In genomic region chr17:40915721-40916256, GRCh38 we compare ENCODE assay signal across 13 cellular contexts. TPM values are rescaled to one million over a fixed set of nuclear protein-coding genes. Genes with fewer than 3 reads are reported as not detected.
DNase-seq lines count a peak whose midpoint lies in the region; ATAC-seq, FAIRE-seq and TF ChIP-seq lines count a peak whose summit lies in the region.
"Had no signal": no experiment of that assay in that cellular context is flagged by ENCODE, and none has a peak within 500 bp of the region (broad histone marks: within the 10 kb centered on the region; RNA-seq: fewer than 3 reads in every experiment).

No MANE protein-coding gene starts in this region.

- POLR2A ChIA-PET in HepG2 (lab: Yijun Ruan, JAX) (interaction anchor here (0.6 to 2.5 kb wide), 6 partner anchors 14 to 143 kb away, joined by 3 to 18 read pairs (median 5); no protein-coding TSS in a partner anchor), RWPE1 (lab: Yijun Ruan, JAX; ENCODE audit: low non-redundant PET) (no interaction called here)

- peaks cover 22% of the 10 kb centered on the region for H3K4me1 ChIP-seq in HepG2 (ENCODE audit: insufficient read depth, low read length)
- H3K4me1 ChIP-seq in right lobe of liver: no peaks in the 10 kb centered on the region
- H3K4me1 ChIP-seq in foreskin keratinocyte: peaks cover 39% of the 10 kb centered on the region
- H3K4me1 ChIP-seq in Karpas-422 (ENCODE audit: low read length): no peaks in the 10 kb centered on the region
- no peaks in the 10 kb centered on the region for H3K4me1 ChIP-seq in right atrium auricular region

- 77% methylated on average over 2 of the region's 2 CpGs for WGBS in HepG2 (ENCODE audit: low lambda C conversion rate)
- 54% methylated on average over 2 of the region's 2 CpGs for WGBS in right lobe of liver (ENCODE audit: insufficient coverage, low coverage, low lambda C conversion rate, missing lambda C conversion rate)

- H3K27me3 ChIP-seq in HepG2 (ENCODE audit: control insufficient read depth in 1 of 2, insufficient read depth in 2 of 2, low read length in 2 of 2) (no peaks in the 10 kb centered on the region), right lobe of liver (no peaks in the 10 kb centered on the region), foreskin keratinocyte (no peaks in the 10 kb centered on the region), Karpas-422 (ENCODE audit: low read length) (no peaks in the 10 kb centered on the region), right atrium auricular region (no peaks in the 10 kb centered on the region)

- H3K27ac ChIP-seq in HepG2 (ENCODE audit: extremely low read length, insufficient read depth, low read length): peak overlapping the region; percentile 56
- no peak overlapping the region for H3K27ac ChIP-seq in right lobe of liver
- no peak overlapping the region; the same call in 1 of the 2 replicates for H3K27ac ChIP-seq in RWPE1
- peak overlapping the region; percentile 93 for H3K27ac ChIP-seq in foreskin keratinocyte
- no peak overlapping the region for H3K27ac ChIP-seq in Karpas-422 (ENCODE audit: low read length)
- H3K27ac ChIP-seq in right atrium auricular region: no peak overlapping the region

- ATAC-seq in HepG2: no peak; the same call in 2 of the 3 replicates
- ATAC-seq in right lobe of liver: no peak
- ATAC-seq in foreskin keratinocyte: peak; percentile 33
- no peak for ATAC-seq in GM19467 (IDR thresholded peaks at IDR 0.05; ENCODE audit: unreplicated experiment)

- no peak for TF ChIP-seq CTCF in HepG2 (CRISPR knock-in tag; IDR thresholded peaks at IDR 0.05)
- no peak for TF ChIP-seq CTCF in right lobe of liver (IDR thresholded peaks at IDR 0.05)
- TF ChIP-seq CTCF in RWPE1 (conservative IDR thresholded peaks at IDR 0.05; ENCODE audit: low read depth): no peak
- TF ChIP-seq CTCF in foreskin keratinocyte (conservative IDR thresholded peaks at IDR 0.05): no peak
- no peak for TF ChIP-seq CTCF in right atrium auricular region (IDR thresholded peaks at IDR 0.05)

- intact Hi-C loops in HepG2 (cut with micrococcal nuclease; ENCODE audit: unreplicated experiment): loop anchor here (1.0 kb wide), 1 partner anchor 41 kb away; no protein-coding TSS in a partner anchor
- intact Hi-C loops in right lobe of liver (cut with DNase I): loop anchor here in 1 of 2 donors (10.0 kb wide), 1 partner anchor 739 kb away; no protein-coding TSS in a partner anchor

- H3K36me3 ChIP-seq in HepG2 (replicated peaks in 1 of 2; ENCODE audit: control insufficient read depth in 1 of 2, insufficient read depth in 2 of 2, low read length in 2 of 2) (no peaks in the 10 kb centered on the region), right lobe of liver (no peaks in the 10 kb centered on the region), Karpas-422 (ENCODE audit: insufficient read depth, low read length) (no peaks in the 10 kb centered on the region), right atrium auricular region (no peaks in the 10 kb centered on the region)

- DNase-seq in HepG2 (ENCODE audit: low spot score): no peak
- no peak for DNase-seq in right lobe of liver
- DNase-seq in RWPE1 (ENCODE audit: low spot score): peak; percentile 26
- DNase-seq in foreskin keratinocyte: peak; percentile 80 to 85
- no peak for DNase-seq in DMS153 treated with DMSO at 0.1 percent for 48 hours (lab: John Stamatoyannopoulos, UW; ENCODE audit: unreplicated experiment)
- no peak for DNase-seq in Karpas-422
- no peak for DNase-seq in right atrium auricular region (ENCODE audit: low spot score)
- DNase-seq: activated T-cell treated with anti-CD3 and anti-CD28 coated beads for 4 hours, immature natural killer cell, NCI-H2171 treated with DMSO at 0.1 percent for 48 hours had no signal

- TF ChIP-seq POLR2A in HepG2 (IDR thresholded peaks at IDR 0.05; ENCODE audit: insufficient read depth in 1 of 2, low read depth in 2 of 2, low read length in 2 of 2) (no peak), right lobe of liver (IDR thresholded peaks at IDR 0.05) (no peak)

- no peak overlapping the region; the same call in 1 of the 2 replicates for H3K9ac ChIP-seq in HepG2 (ENCODE audit: insufficient read depth, low read depth, low read length)
- no peak overlapping the region for H3K9ac ChIP-seq in Karpas-422 (ENCODE audit: low read length)

- H3K4me3 ChIP-seq in HepG2 (replicated peaks in 1 of 3; ENCODE audit: insufficient read depth in 1 of 3, low read depth in 2 of 3, low read length in 3 of 3): no peak overlapping the region
- no peak overlapping the region for H3K4me3 ChIP-seq in right lobe of liver
- no peak overlapping the region for H3K4me3 ChIP-seq in Karpas-422 (ENCODE audit: low read length)
- H3K4me3 ChIP-seq in right atrium auricular region: no peak overlapping the region

- TF ChIP-seq RAD21 in HepG2 (CRISPR knock-in tag; IDR thresholded peaks at IDR 0.05): no peak

- no peaks in the 10 kb centered on the region for H3K9me3 ChIP-seq in HepG2 (ENCODE audit: low read length)
- H3K9me3 ChIP-seq in right lobe of liver: no peaks in the 10 kb centered on the region
- H3K9me3 ChIP-seq in Karpas-422 (ENCODE audit: low read length): no peaks in the 10 kb centered on the region
- no peaks in the 10 kb centered on the region for H3K9me3 ChIP-seq in right atrium auricular region

- in situ Hi-C loops in HepG2 (cut with HindIII; ENCODE audit: extremely low pct_ligation_motif_present, low pct_unique_long_range_greater_than_20kb): no loop called here

- H2AFZ ChIP-seq in HepG2 (ENCODE audit: low read length) (no peak overlapping the region), Karpas-422 (ENCODE audit: low read length) (no peak overlapping the region)

- no TSS peak for BruUV-seq in HepG2 (replicated peaks; lab: Mats Ljungman, UMichigan)

- TF ChIP-seq EP300 in HepG2 (IDR thresholded peaks at IDR 0.05; ENCODE audit: low read depth in 2 of 2, low read length in 2 of 2): no peak
- no peak for TF ChIP-seq EP300 in HepG2 (CRISPR knock-in tag; IDR thresholded peaks at IDR 0.05; ENCODE audit: borderline replicate concordance)

- H4K20me1 ChIP-seq in HepG2 (ENCODE audit: insufficient read depth, low read length) (no peaks in the 10 kb centered on the region), Karpas-422 (ENCODE audit: insufficient read depth, low read depth, low read length) (no peaks in the 10 kb centered on the region)

- FAIRE-seq in HepG2 (lab: Jason Lieb, UNC): no peak

- H3K4me2 ChIP-seq in HepG2 (ENCODE audit: low read depth, low read length) (no peak overlapping the region; the same call in 1 of the 2 replicates), Karpas-422 (ENCODE audit: low read depth, low read length, poor library complexity, severe bottlenecking) (no peak overlapping the region)

- no peaks in the 10 kb centered on the region for H3K9me2 ChIP-seq in Karpas-422 (replicated peaks; ENCODE audit: insufficient read depth, low read length)

- CTCF ChIA-PET in HepG2 (lab: Yijun Ruan, JAX; ENCODE audit: low intra/inter-chr PET ratio, low total read pairs) (no interaction called here), RWPE1 (lab: Yijun Ruan, JAX) (no interaction called here)

- H3K79me2 ChIP-seq in HepG2 (ENCODE audit: insufficient read depth, low read length): no peaks in the 10 kb centered on the region
- H3K79me2 ChIP-seq in Karpas-422 (ENCODE audit: low read length): no peaks in the 10 kb centered on the region

RNA-seq across cellular contexts. Expression of gene KRT23, which starts 21.7 kb away (rescaled TPM):
- total RNA-seq in HepG2 (2016; rRNA removed; fragmentation: Illumina TruSeq; extraction: Trizol) (24.7 and 32.9 TPM in 2 replicates), right lobe of liver (10 to 100 TPM in 2 of 6 experiments, 1 to 10 TPM in 1, under 1 TPM in 1, not detected in 2; 0.49 to 17.6 (median 10.0) TPM), foreskin keratinocyte (0.71 and 1.1 TPM in 2 replicates), right atrium auricular region (not detected)
- 14.1 and 15.3 TPM in 2 replicates for total RNA-seq in HepG2 (2016; cell fraction: cytosol; rRNA removed; fragmentation: Illumina TruSeq; extraction: Trizol; ENCODE audit: low read depth)
- 23.3 and 28.9 TPM in 2 replicates for total RNA-seq in HepG2 (2016; cell fraction: insoluble cytoplasmic fraction; rRNA removed; fragmentation: Illumina TruSeq; extraction: Trizol)
- 18.4 and 19.9 TPM in 2 replicates for total RNA-seq in HepG2 (2016; cell fraction: membrane; rRNA removed; fragmentation: Illumina TruSeq; extraction: Trizol)
- 14.3 and 15.5 TPM in 2 replicates for total RNA-seq in HepG2 (2016; cell fraction: nucleus; rRNA removed; fragmentation: Illumina TruSeq; extraction: Trizol)
- polyA plus RNA-seq in HepG2 (2011; rRNA removed) (48.4 and 51.1 TPM in 2 replicates), foreskin keratinocyte (0.38 and 0.75 TPM in 2 replicates)
- polyA plus RNA-seq in HepG2 (2011; cell fraction: cytosol; rRNA removed): 50.5 and 56.8 TPM in 2 replicates
- 21.1 and 23.4 TPM in 2 replicates for polyA plus RNA-seq in HepG2 (2011; cell fraction: nucleus; rRNA removed)
- polyA plus RNA-seq in HepG2 (2012): 8.4 and 9.9 TPM in 2 replicates
- polyA plus RNA-seq in HepG2 (2016; cell fraction: cytosol; fragmentation: Illumina TruSeq; extraction: Trizol; ENCODE audit: low read depth): 11.1 and 15.1 TPM in 2 replicates
- 32.4 and 32.9 TPM in 2 replicates for polyA plus RNA-seq in HepG2 (2016; cell fraction: insoluble cytoplasmic fraction; fragmentation: Illumina TruSeq; extraction: Trizol; ENCODE audit: low read depth)
- polyA plus RNA-seq in HepG2 (2016; cell fraction: membrane; fragmentation: Illumina TruSeq; extraction: Trizol; ENCODE audit: low read depth): 15.7 and 15.9 TPM in 2 replicates
- polyA plus RNA-seq in HepG2 (2016; cell fraction: nucleus; fragmentation: Illumina TruSeq; extraction: Trizol; ENCODE audit: insufficient read depth, low read depth): 15.6 and 16.4 TPM in 2 replicates
- polyA minus RNA-seq in HepG2 (2011; rRNA and poly(A)+ RNA removed; ENCODE audit: low replicate concordance): 31.9 TPM in 1 of 2 replicates, not detected in the other
- 30.6 and 34.0 TPM in 2 replicates for polyA minus RNA-seq in HepG2 (2011; cell fraction: cytosol; rRNA and poly(A)+ RNA removed)
- 45.1 and 60.5 TPM in 2 replicates for polyA minus RNA-seq in HepG2 (2011; cell fraction: nucleus; rRNA and poly(A)+ RNA removed)
- total RNA-seq in Karpas-422 (2014; rRNA removed; shearing (Covaris generic); ENCODE audit: low replicate concordance): not detected in 2 replicates
- total RNA-seq: A673, pulmonary artery endothelial cell had no signal
- polyA plus RNA-seq: immature natural killer cell had no signal

RNA-seq across cellular contexts. Expression of gene KRT20, which starts 30.7 kb away (rescaled TPM):
- 0.13 and 0.14 TPM in 2 replicates for total RNA-seq in HepG2 (2016; rRNA removed; fragmentation: Illumina TruSeq; extraction: Trizol)
- not detected in 2 replicates for total RNA-seq in HepG2 (2016; cell fraction: cytosol; rRNA removed; fragmentation: Illumina TruSeq; extraction: Trizol; ENCODE audit: low read depth)
- 0.31 and 0.32 TPM in 2 replicates for total RNA-seq in HepG2 (2016; cell fraction: insoluble cytoplasmic fraction; rRNA removed; fragmentation: Illumina TruSeq; extraction: Trizol)
- total RNA-seq in HepG2 (2016; cell fraction: membrane; rRNA removed; fragmentation: Illumina TruSeq; extraction: Trizol): 0.12 TPM in 1 of 2 replicates, not detected in the other
- not detected in 2 replicates for total RNA-seq in HepG2 (2016; cell fraction: nucleus; rRNA removed; fragmentation: Illumina TruSeq; extraction: Trizol)
- 0.20 and 1.0 TPM in 2 replicates for polyA plus RNA-seq in HepG2 (2011; rRNA removed)
- polyA plus RNA-seq in HepG2 (2011; cell fraction: cytosol; rRNA removed): 0.17 and 0.65 TPM in 2 replicates
- polyA plus RNA-seq in HepG2 (2011; cell fraction: nucleus; rRNA removed): 0.26 and 0.40 TPM in 2 replicates
- polyA plus RNA-seq in HepG2 (2012): 0.47 and 0.69 TPM in 2 replicates
- 0.06 and 0.15 TPM in 2 replicates for polyA plus RNA-seq in HepG2 (2016; cell fraction: cytosol; fragmentation: Illumina TruSeq; extraction: Trizol; ENCODE audit: low read depth)
- 0.31 and 0.36 TPM in 2 replicates for polyA plus RNA-seq in HepG2 (2016; cell fraction: insoluble cytoplasmic fraction; fragmentation: Illumina TruSeq; extraction: Trizol; ENCODE audit: low read depth)
- polyA plus RNA-seq in HepG2 (2016; cell fraction: membrane; fragmentation: Illumina TruSeq; extraction: Trizol; ENCODE audit: low read depth): 0.12 TPM in 1 of 2 replicates, not detected in the other
- 0.27 TPM in 1 of 2 replicates, not detected in the other for polyA plus RNA-seq in HepG2 (2016; cell fraction: nucleus; fragmentation: Illumina TruSeq; extraction: Trizol; ENCODE audit: insufficient read depth, low read depth)
- 0.19 TPM in 1 of 2 replicates, not detected in the other for polyA minus RNA-seq in HepG2 (2011; rRNA and poly(A)+ RNA removed; ENCODE audit: low replicate concordance)
- polyA minus RNA-seq in HepG2 (2011; cell fraction: cytosol; rRNA and poly(A)+ RNA removed): 0.89 TPM in 1 of 2 replicates, not detected in the other
- polyA minus RNA-seq in HepG2 (2011; cell fraction: nucleus; rRNA and poly(A)+ RNA removed): 0.26 and 0.87 TPM in 2 replicates
- total RNA-seq in right lobe of liver: not detected
- total RNA-seq in foreskin keratinocyte: not detected in 2 replicates
- not detected in 2 replicates for polyA plus RNA-seq in foreskin keratinocyte
- not detected in 2 replicates for total RNA-seq in Karpas-422 (2014; rRNA removed; shearing (Covaris generic); ENCODE audit: low replicate concordance)
- not detected for total RNA-seq in right atrium auricular region
- total RNA-seq: A673, pulmonary artery endothelial cell had no signal
- polyA plus RNA-seq: immature natural killer cell had no signal

RNA-seq across cellular contexts. Expression of gene KRT12, which starts 48.8 kb away (rescaled TPM):
- total RNA-seq in HepG2 (2016; rRNA removed; fragmentation: Illumina TruSeq; extraction: Trizol) (0.07 TPM in 1 of 2 replicates, not detected in the other), right lobe of liver (not detected), foreskin keratinocyte (not detected in 2 replicates), right atrium auricular region (not detected)
- total RNA-seq in HepG2 (2016; cell fraction: cytosol; rRNA removed; fragmentation: Illumina TruSeq; extraction: Trizol; ENCODE audit: low read depth): not detected in 2 replicates
- total RNA-seq in HepG2 (2016; cell fraction: insoluble cytoplasmic fraction; rRNA removed; fragmentation: Illumina TruSeq; extraction: Trizol): not detected in 2 replicates
- total RNA-seq in HepG2 (2016; cell fraction: membrane; rRNA removed; fragmentation: Illumina TruSeq; extraction: Trizol): not detected in 2 replicates
- total RNA-seq in HepG2 (2016; cell fraction: nucleus; rRNA removed; fragmentation: Illumina TruSeq; extraction: Trizol): not detected in 2 replicates
- polyA plus RNA-seq in HepG2 (2011; rRNA removed) (0.09 and 0.31 TPM in 2 replicates), foreskin keratinocyte (not detected in 2 replicates)
- polyA plus RNA-seq in HepG2 (2011; cell fraction: cytosol; rRNA removed): 0.27 and 0.54 TPM in 2 replicates
- not detected in 2 replicates for polyA plus RNA-seq in HepG2 (2011; cell fraction: nucleus; rRNA removed)
- 0.07 and 0.20 TPM in 2 replicates for polyA plus RNA-seq in HepG2 (2012)
- not detected in 2 replicates for polyA plus RNA-seq in HepG2 (2016; cell fraction: cytosol; fragmentation: Illumina TruSeq; extraction: Trizol; ENCODE audit: low read depth)
- 0.23 TPM in 1 of 2 replicates, not detected in the other for polyA plus RNA-seq in HepG2 (2016; cell fraction: insoluble cytoplasmic fraction; fragmentation: Illumina TruSeq; extraction: Trizol; ENCODE audit: low read depth)
- polyA plus RNA-seq in HepG2 (2016; cell fraction: membrane; fragmentation: Illumina TruSeq; extraction: Trizol; ENCODE audit: low read depth): not detected in 2 replicates
- not detected in 2 replicates for polyA plus RNA-seq in HepG2 (2016; cell fraction: nucleus; fragmentation: Illumina TruSeq; extraction: Trizol; ENCODE audit: insufficient read depth, low read depth)
- polyA minus RNA-seq in HepG2 (2011; rRNA and poly(A)+ RNA removed; ENCODE audit: low replicate concordance): not detected in 2 replicates
- polyA minus RNA-seq in HepG2 (2011; cell fraction: cytosol; rRNA and poly(A)+ RNA removed): not detected in 2 replicates
- not detected in 2 replicates for polyA minus RNA-seq in HepG2 (2011; cell fraction: nucleus; rRNA and poly(A)+ RNA removed)
- not detected in 2 replicates for total RNA-seq in Karpas-422 (2014; rRNA removed; shearing (Covaris generic); ENCODE audit: low replicate concordance)
- total RNA-seq: A673, pulmonary artery endothelial cell had no signal
- polyA plus RNA-seq: immature natural killer cell had no signal

RNA-seq across cellular contexts. Expression of gene KRT39, which starts 51.0 kb away (rescaled TPM):
- 0.07 TPM in 1 of 2 replicates, not detected in the other for total RNA-seq in HepG2 (2016; rRNA removed; fragmentation: Illumina TruSeq; extraction: Trizol)
- total RNA-seq in HepG2 (2016; cell fraction: cytosol; rRNA removed; fragmentation: Illumina TruSeq; extraction: Trizol; ENCODE audit: low read depth): not detected in 2 replicates
- total RNA-seq in HepG2 (2016; cell fraction: insoluble cytoplasmic fraction; rRNA removed; fragmentation: Illumina TruSeq; extraction: Trizol): not detected in 2 replicates
- total RNA-seq in HepG2 (2016; cell fraction: membrane; rRNA removed; fragmentation: Illumina TruSeq; extraction: Trizol): not detected in 2 replicates
- total RNA-seq in HepG2 (2016; cell fraction: nucleus; rRNA removed; fragmentation: Illumina TruSeq; extraction: Trizol): 0.22 TPM in 1 of 2 replicates, not detected in the other
- polyA plus RNA-seq in HepG2 (2011; rRNA removed): 1.2 and 1.6 TPM in 2 replicates
- polyA plus RNA-seq in HepG2 (2011; cell fraction: cytosol; rRNA removed): 0.78 and 0.97 TPM in 2 replicates
- 1.9 and 3.2 TPM in 2 replicates for polyA plus RNA-seq in HepG2 (2011; cell fraction: nucleus; rRNA removed)
- polyA plus RNA-seq in HepG2 (2012): 0.28 and 1.8 TPM in 2 replicates
- not detected in 2 replicates for polyA plus RNA-seq in HepG2 (2016; cell fraction: cytosol; fragmentation: Illumina TruSeq; extraction: Trizol; ENCODE audit: low read depth)
- polyA plus RNA-seq in HepG2 (2016; cell fraction: insoluble cytoplasmic fraction; fragmentation: Illumina TruSeq; extraction: Trizol; ENCODE audit: low read depth): not detected in 2 replicates
- polyA plus RNA-seq in HepG2 (2016; cell fraction: membrane; fragmentation: Illumina TruSeq; extraction: Trizol; ENCODE audit: low read depth): not detected in 2 replicates
- not detected in 2 replicates for polyA plus RNA-seq in HepG2 (2016; cell fraction: nucleus; fragmentation: Illumina TruSeq; extraction: Trizol; ENCODE audit: insufficient read depth, low read depth)
- polyA minus RNA-seq in HepG2 (2011; rRNA and poly(A)+ RNA removed; ENCODE audit: low replicate concordance): 0.46 TPM in 1 of 2 replicates, not detected in the other
- polyA minus RNA-seq in HepG2 (2011; cell fraction: cytosol; rRNA and poly(A)+ RNA removed): 0.59 and 0.62 TPM in 2 replicates
- polyA minus RNA-seq in HepG2 (2011; cell fraction: nucleus; rRNA and poly(A)+ RNA removed): 0.52 and 1.4 TPM in 2 replicates
- not detected for total RNA-seq in right lobe of liver
- not detected in 2 replicates for total RNA-seq in foreskin keratinocyte
- polyA plus RNA-seq in foreskin keratinocyte: not detected in 2 replicates
- not detected in 2 replicates for total RNA-seq in Karpas-422 (2014; rRNA removed; shearing (Covaris generic); ENCODE audit: low replicate concordance)
- total RNA-seq in right atrium auricular region: not detected
- total RNA-seq: A673, pulmonary artery endothelial cell had no signal
- polyA plus RNA-seq: immature natural killer cell had no signal

Comparison
In these comparisons a context has a peak if more than half of its experiments do, and no peak if none do; other contexts are left out.
1. H3K27ac ChIP-seq: peak in HepG2 (single experiment) and foreskin keratinocyte (single experiment); none in right lobe of liver (0 of 3), RWPE1 (single experiment), Karpas-422 (single experiment) and right atrium auricular region (0 of 2).
2. DNase-seq: peak in RWPE1 (single experiment) and foreskin keratinocyte (2 of 2); none in HepG2 (single experiment), right lobe of liver (0 of 3), DMS153 treated with DMSO at 0.1 percent for 48 hours (single experiment), Karpas-422 (single experiment) and right atrium auricular region (single experiment).